2 cellular contexts compared by ENCODE assay signal in genomic region chr2:184186436-184186835, GRCh38.
A peak's percentile ranks its signal among the peaks of the same experiment; 100 is the strongest.
TF ChIP-seq lines count a peak whose summit lies in the region.

No MANE protein-coding gene starts in this region.

TF ChIP-seq in HepG2, 621 proteins besides CTCF, POLR2A, EP300 and RAD21 (continued from another document):
- TF ChIP-seq NFE2L2 (IDR thresholded peaks at IDR 0.05; ENCODE audit: low read length) = 0 out of 2 replicates have a peak, but pooled peaks have one; percentile 10
- TF ChIP-seq ZBTB34 (CRISPR knock-in tag; IDR thresholded peaks at IDR 0.05) = no peak
- no peak for TF ChIP-seq GPN1 (CRISPR knock-in tag; IDR thresholded peaks at IDR 0.05; ENCODE audit: borderline replicate concordance)
- no peak for TF ChIP-seq ARID3A (IDR thresholded peaks at IDR 0.05; ENCODE audit: low read depth, low read length)

TF ChIP-seq in K562, 482 proteins besides CTCF, POLR2A, EP300 and RAD21 (continued from another document):
- TF ChIP-seq ZHX1 (conservative IDR thresholded peaks at IDR 0.05; ENCODE audit: low read length) = no peak
- 0 out of 2 replicates have a peak, but pooled peaks have one; percentile 19 for TF ChIP-seq C11orf30 (IDR thresholded peaks at IDR 0.05; ENCODE audit: low read depth)
- TF ChIP-seq MAFG (tag; conservative IDR thresholded peaks at IDR 0.05) = peak; percentile 77
- TF ChIP-seq NKRF (IDR thresholded peaks at IDR 0.05; ENCODE audit: borderline replicate concordance) = no peak
- no peak for TF ChIP-seq ESRRA (IDR thresholded peaks at IDR 0.05; ENCODE audit: borderline replicate concordance, low read depth)
- TF ChIP-seq NFE2L1 (tag; IDR thresholded peaks at IDR 0.05; ENCODE audit: borderline replicate concordance, low read depth) = peak; percentile 28; the same call in 1 of the 2 replicates
